In genomic region chr17:7848665-7849184, GRCh38 we compare ENCODE assay signal across 13 cellular contexts.
"Had no signal": no experiment of that assay in that cellular context is flagged by ENCODE, and none has a peak within 500 bp of the region (broad histone marks: within the 10 kb centered on the region; RNA-seq: fewer than 3 reads in every experiment).

No MANE protein-coding gene starts in this region.

- H3K27ac Mint-ChIP-seq: activated CD4-positive, alpha-beta T cell treated with anti-CD3 and anti-CD28 coated beads, Interleukin-2, amount 10 ng/mL, durations not matched to agents 7 days and 5 days; activated naive CD8-positive, alpha-beta T cell treated with anti-CD3 and anti-CD28 coated beads, Interleukin-2, amount 10 ng/mL, durations not matched to agents 7 days and 5 days had no signal

- DNase-seq: activated CD4-positive, alpha-beta T cell treated with anti-CD3 and anti-CD28 coated beads, Interleukin-2, amount 10 ng/mL, durations not matched to agents 7 days and 5 days; activated gamma-delta T cell treated with Interleukin-2 at 50 U/mL for 16 hours; activated naive CD8-positive, alpha-beta T cell treated with anti-CD3 and anti-CD28 coated beads, Interleukin-2, amount 10 ng/mL, durations not matched to agents 7 days and 5 days; central memory CD4-positive, alpha-beta T cell; naive B cell; retina; stimulated activated CD4-positive, alpha-beta T cell treated with anti-CD3 and anti-CD28 coated beads, Interleukin-4, amount 100 ng/mL, for 24 hours; stimulated activated naive CD4-positive, alpha-beta T cell treated with Interleukin-2 at 50 U/mL for 16 hours; substantia nigra; T-helper 9 cell had no signal

- H3K9me3 Mint-ChIP-seq: activated CD4-positive, alpha-beta T cell treated with anti-CD3 and anti-CD28 coated beads, Interleukin-2, amount 10 ng/mL, durations not matched to agents 7 days and 5 days; activated naive CD8-positive, alpha-beta T cell treated with anti-CD3 and anti-CD28 coated beads, Interleukin-2, amount 10 ng/mL, durations not matched to agents 7 days and 5 days; brain; naive B cell had no signal

- ATAC-seq: esophagus mucosa, left lobe of liver had no signal

- H3K4me3 Mint-ChIP-seq: activated CD4-positive, alpha-beta T cell treated with anti-CD3 and anti-CD28 coated beads, Interleukin-2, amount 10 ng/mL, durations not matched to agents 7 days and 5 days; activated naive CD8-positive, alpha-beta T cell treated with anti-CD3 and anti-CD28 coated beads, Interleukin-2, amount 10 ng/mL, durations not matched to agents 7 days and 5 days; brain had no signal

- H3K27me3 Mint-ChIP-seq: activated CD4-positive, alpha-beta T cell treated with anti-CD3 and anti-CD28 coated beads, Interleukin-2, amount 10 ng/mL, durations not matched to agents 7 days and 5 days; activated naive CD8-positive, alpha-beta T cell treated with anti-CD3 and anti-CD28 coated beads, Interleukin-2, amount 10 ng/mL, durations not matched to agents 7 days and 5 days; naive B cell had no signal
